In genomic region chr7:39633563-39634550, GRCh38 we compare ENCODE assay signal across 8 cellular contexts. TPM values are rescaled to one million over a fixed set of nuclear protein-coding genes. Genes with fewer than 3 reads are reported as not detected.
DNase-seq lines count a peak whose midpoint lies in the region; ATAC-seq, FAIRE-seq and TF ChIP-seq lines count a peak whose summit lies in the region.

No MANE protein-coding gene starts in this region.

- H3K9me1 ChIP-seq in keratinocyte (ENCODE audit: control insufficient read depth, extremely low read depth, insufficient read depth, low read length), result peaks cover 2% of the 10 kb centered on the region

- dilution Hi-C loops in keratinocyte (cut with MboI; ENCODE audit: extremely low pct_ligation_motif_present, low sequenced_read_pairs), result no loop called here

- H3K27me3 ChIP-seq in keratinocyte (ENCODE audit: control insufficient read depth, extremely low read depth, insufficient read depth, low read length) (no peaks in the 10 kb centered on the region), ascending aorta (no peaks in the 10 kb centered on the region)

- no peak overlapping the region for H3K4me2 ChIP-seq in keratinocyte (ENCODE audit: control insufficient read depth, extremely low read depth, insufficient read depth, low read depth, low read length)

- H3K9me3 ChIP-seq in keratinocyte (ENCODE audit: control insufficient read depth, low read depth, low read length) (no peaks in the 10 kb centered on the region), ascending aorta (no peaks in the 10 kb centered on the region)

- H3K4me1 ChIP-seq in keratinocyte (ENCODE audit: control insufficient read depth, extremely low read depth, insufficient read depth, low read length) (peaks cover 9% of the 10 kb centered on the region), ascending aorta (no peaks in the 10 kb centered on the region)

- peaks cover 7 to 18% of the 10 kb centered on the region in 2 experiments for H3K36me3 ChIP-seq in keratinocyte (ENCODE audit: control insufficient read depth in 2 of 2, extremely low read depth in 1 of 2, insufficient read depth in 2 of 2, low read length in 2 of 2)
- H3K36me3 ChIP-seq in ascending aorta, result peaks cover 0 to 12% of the 10 kb centered on the region in 2 donors

- H4K20me1 ChIP-seq in keratinocyte (ENCODE audit: control insufficient read depth, extremely low read depth, insufficient read depth, low read length), result peaks cover 11% of the 10 kb centered on the region

- no peak overlapping the region for H3K9ac ChIP-seq in keratinocyte (ENCODE audit: control insufficient read depth, extremely low read depth, insufficient read depth, low read length)

- H2AFZ ChIP-seq in keratinocyte (ENCODE audit: control insufficient read depth, low read length), result no peak overlapping the region

- TF ChIP-seq CTCF in HFF-Myc (IDR thresholded peaks at IDR 0.05; ENCODE audit: low read depth, low read length, missing control alignments), result no peak
- no peak for TF ChIP-seq CTCF in keratinocyte (optimal IDR thresholded peaks at IDR 0.05 in 1 of 3, IDR thresholded peaks at IDR 0.05 in 1 of 3, conservative IDR thresholded peaks at IDR 0.05 in 1 of 3; ENCODE audit: extremely low read depth in 1 of 3, insufficient read depth in 2 of 3, low read length in 3 of 3)
- no peak for TF ChIP-seq CTCF in ascending aorta (IDR thresholded peaks at IDR 0.05)

- peak; percentile 61 for DNase-seq in HFF-Myc (ENCODE audit: extremely low read depth, low read depth)
- peak; percentile 16 for DNase-seq in T-helper 22 cell (ENCODE audit: low read depth)
- DNase-seq in keratinocyte (ENCODE audit: low read depth, low spot score), result no peak
- no peak for DNase-seq in NCI-H446 treated with DMSO at 0.1 percent for 48 hours (lab: John Stamatoyannopoulos, UW)
- no peak for DNase-seq in ascending aorta (ENCODE audit: low spot score in 2 of 2)
- DNase-seq in sciatic nerve (ENCODE audit: low spot score), result no peak
- DNase-seq in stimulated activated CD4-positive, alpha-beta T cell treated with anti-CD3 and anti-CD28 coated beads, Interleukin-2, amount 100 ng/mL, for 48 hours, result no peak

- H3K27ac ChIP-seq in keratinocyte (ENCODE audit: control insufficient read depth, insufficient read depth, low read length) (peak overlapping the region; percentile 4), ascending aorta (no peak overlapping the region)

- H3K79me2 ChIP-seq in keratinocyte (ENCODE audit: control insufficient read depth, insufficient read depth, low read length), result peaks cover 98% of the 10 kb centered on the region

- FAIRE-seq in keratinocyte (lab: Jason Lieb, UNC), result no peak

- intact Hi-C loops in ascending aorta (cut with DNase I), result no loop called here
- intact Hi-C loops in sciatic nerve (cut with DNase I), result no loop called here

- H3K4me3 ChIP-seq in HFF-Myc (replicated peaks; ENCODE audit: low read depth, low read length), result no peak overlapping the region
- no peak overlapping the region for H3K4me3 ChIP-seq in keratinocyte (ENCODE audit: control insufficient read depth in 2 of 3, extremely low read depth in 1 of 3, insufficient read depth in 2 of 3, low read depth in 1 of 3, low read length in 3 of 3)
- no peak overlapping the region for H3K4me3 ChIP-seq in ascending aorta

- peak; percentile 71 for ATAC-seq in GM18517 (IDR thresholded peaks at IDR 0.05; ENCODE audit: unreplicated experiment)
- no peak for ATAC-seq in sciatic nerve

RNA-seq across cellular contexts. Expression of gene RALA, which starts 10.5 kb away (rescaled TPM):
- 40.5 to 64.6 TPM (median 44.2 TPM) in 3 replicates for polyA plus RNA-seq in keratinocyte
- 143 TPM for polyA plus RNA-seq in keratinocyte (2011; ENCODE audit: low read depth)
- polyA plus RNA-seq in keratinocyte (2011; cell fraction: cytosol; rRNA removed), result 44.0 and 74.3 TPM in 2 replicates
- polyA plus RNA-seq in keratinocyte (2011; cell fraction: nucleus; rRNA removed), result 30.9 and 38.6 TPM in 2 replicates
- polyA plus RNA-seq in keratinocyte (2012; ENCODE audit: low replicate concordance), result 37.1 and 66.7 TPM in 2 replicates
- polyA minus RNA-seq in keratinocyte, result 30.9 to 60.7 TPM (median 30.9 TPM) in 3 replicates
- polyA minus RNA-seq in keratinocyte (2011; cell fraction: cytosol; rRNA and poly(A)+ RNA removed), result 71.0 TPM
- 30.6 and 42.5 TPM in 2 replicates for polyA minus RNA-seq in keratinocyte (2011; cell fraction: nucleus; rRNA and poly(A)+ RNA removed)
- total RNA-seq in ascending aorta (6.0 TPM), sciatic nerve (35.0 TPM)

Comparison
In these comparisons a context has a peak if more than half of its experiments do, and no peak if none do; other contexts are left out.
1. DNase-seq: peak in HFF-Myc (single experiment) and T-helper 22 cell (single experiment); none in keratinocyte (single experiment), NCI-H446 treated with DMSO at 0.1 percent for 48 hours (single experiment), ascending aorta (0 of 2), sciatic nerve (single experiment) and stimulated activated CD4-positive, alpha-beta T cell treated with anti-CD3 and anti-CD28 coated beads, Interleukin-2, amount 100 ng/mL, for 48 hours (0 of 2).